ENCODE assay signal across 9 cellular contexts in the genomic region with DNA sequence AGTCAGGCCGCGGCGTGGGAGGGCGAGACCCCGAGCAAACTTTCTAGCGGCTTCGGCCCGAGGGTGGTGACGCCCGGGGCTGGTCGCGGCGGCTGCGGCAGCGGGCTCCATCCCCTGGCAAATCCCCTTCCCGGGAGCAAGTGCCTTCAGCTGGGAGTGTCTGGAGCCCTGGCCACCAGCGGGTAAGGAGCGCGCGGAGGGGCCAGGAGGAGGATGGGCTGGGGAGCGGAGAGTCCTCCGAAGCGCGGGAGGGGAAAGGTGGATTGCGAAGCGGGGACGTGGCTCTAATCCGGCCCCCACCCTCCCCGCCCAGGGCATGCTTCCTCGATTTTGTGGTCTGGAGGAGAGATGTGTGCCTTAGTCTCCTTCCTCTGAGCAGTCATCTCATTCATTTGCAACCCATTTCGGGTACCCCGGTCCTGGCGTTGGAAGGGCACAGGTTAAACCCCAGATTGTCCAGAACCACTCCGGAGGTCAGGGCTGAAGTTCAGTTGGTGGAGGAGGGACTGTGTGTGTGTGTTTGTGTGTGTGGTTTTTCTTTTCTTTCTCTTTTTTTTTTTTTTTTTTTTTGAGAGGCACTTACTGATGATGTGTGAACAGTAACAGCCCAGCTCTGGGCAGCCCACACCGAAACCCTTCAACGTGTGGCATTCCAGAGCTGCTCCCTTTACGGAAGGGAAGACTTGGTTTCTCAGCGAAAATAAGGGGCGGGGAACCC. TPM values are rescaled to one million over a fixed set of nuclear protein-coding genes. Genes with fewer than 3 reads are reported as not detected.
A peak's percentile ranks its signal among the peaks of the same experiment; 100 is the strongest.
DNase-seq lines count a peak whose midpoint lies in the region; ATAC-seq and TF ChIP-seq lines count a peak whose summit lies in the region.
"Had no signal": no experiment of that assay in that cellular context is flagged by ENCODE, and none has a peak within 500 bp of the region (broad histone marks: within the 10 kb centered on the region; RNA-seq: fewer than 3 reads in every experiment).

No MANE protein-coding gene starts in this region.

- H3K4me3 ChIP-seq in HAP-1 (peak overlapping the region; percentile 56), LNCaP clone FGC (ENCODE audit: low read depth, low read length) (peak overlapping the region; percentile 66), cardiac muscle cell (peak overlapping the region; percentile 69)

- peak; percentile 41 for ATAC-seq in omental fat pad (ENCODE audit: low FRiP score)
- ATAC-seq in GM21737 (IDR thresholded peaks at IDR 0.05; ENCODE audit: unreplicated experiment): no peak

- H3K36me3 ChIP-seq in HAP-1 (replicated peaks) (no peaks in the 10 kb centered on the region), cardiac muscle cell (no peaks in the 10 kb centered on the region)

- DNase-seq in NCI-H2227 (lab: John Stamatoyannopoulos, UW; ENCODE audit: unreplicated experiment) (peak; percentile 5), NCI-H2227 treated with DMSO at 0.1 percent for 48 hours (lab: John Stamatoyannopoulos, UW) (no peak), HAP-1 (ENCODE audit: low spot score in 2 of 2) (peak; percentile 45 to 76), LNCaP clone FGC (ENCODE audit: low read depth) (no peak), cardiac muscle cell (ENCODE audit: low read depth in 1 of 2, low spot score in 1 of 2) (peak; percentile 52 to 65), omental fat pad (ENCODE audit: low spot score) (no peak)
- no peak for DNase-seq in activated naive CD8-positive, alpha-beta T cell treated with anti-CD3 and anti-CD28 coated beads for 36 hours
- DNase-seq: DND-41 had no signal

- peaks cover 8% of the 10 kb centered on the region for H3K4me1 Mint-ChIP-seq in activated naive CD8-positive, alpha-beta T cell treated with anti-CD3 and anti-CD28 coated beads for 36 hours

- H3K27ac ChIP-seq in cardiac muscle cell: no peak overlapping the region

- H3K4me1 ChIP-seq in HAP-1 (peaks cover 30% of the 10 kb centered on the region), cardiac muscle cell (ENCODE audit: low read depth) (no peaks in the 10 kb centered on the region)

- H3K27me3 Mint-ChIP-seq in activated naive CD8-positive, alpha-beta T cell treated with anti-CD3 and anti-CD28 coated beads for 36 hours: peaks cover 75% of the 10 kb centered on the region

- H3K27me3 ChIP-seq in HAP-1 (ENCODE audit: low read depth) (no peaks in the 10 kb centered on the region), cardiac muscle cell (peaks cover 90% of the 10 kb centered on the region)

- H3K36me3 Mint-ChIP-seq in activated naive CD8-positive, alpha-beta T cell treated with anti-CD3 and anti-CD28 coated beads for 36 hours: no peaks in the 10 kb centered on the region

- H3K9me3 Mint-ChIP-seq in activated naive CD8-positive, alpha-beta T cell treated with anti-CD3 and anti-CD28 coated beads for 36 hours: no peaks in the 10 kb centered on the region

- H3K9me3 ChIP-seq in HAP-1: no peaks in the 10 kb centered on the region
- H3K9me3 ChIP-seq in cardiac muscle cell (ENCODE audit: low read depth): no peaks in the 10 kb centered on the region

- TF ChIP-seq CTCF in LNCaP clone FGC (IDR thresholded peaks at IDR 0.05; ENCODE audit: control insufficient read depth, extremely low read depth, insufficient read depth): no peak
- TF ChIP-seq CTCF in cardiac muscle cell (IDR thresholded peaks at IDR 0.05; ENCODE audit: low read depth, low read length): no peak
- no peak for TF ChIP-seq CTCF in omental fat pad (IDR thresholded peaks at IDR 0.05)

- H3K27ac Mint-ChIP-seq in activated naive CD8-positive, alpha-beta T cell treated with anti-CD3 and anti-CD28 coated beads for 36 hours: no peak overlapping the region

- in situ Hi-C loops in HAP-1 (cut with MboI; ENCODE audit: low sequenced_read_pairs): no loop called here

- H3K4me3 Mint-ChIP-seq in activated naive CD8-positive, alpha-beta T cell treated with anti-CD3 and anti-CD28 coated beads for 36 hours: peak overlapping the region; percentile 82

RNA-seq across cellular contexts. Expression of a gene that starts 0.5 kb away (rescaled TPM):
- under 1 TPM; 0.46 to 0.56 TPM for total RNA-seq in activated naive CD8-positive, alpha-beta T cell treated with anti-CD3 and anti-CD28 coated beads for 36 hours
- total RNA-seq in cardiac muscle cell: 1.9 and 3.3 TPM in 2 replicates
- polyA plus RNA-seq in cardiac muscle cell: 0.89 TPM in 1 of 2 replicates, not detected in the other
- total RNA-seq in omental fat pad: 100 to 1,000 TPM in 2 of 4 donors, 10 to 100 TPM in 2; 20.2 to 473 (median 149) TPM

Comparison
In these comparisons a context has a peak if more than half of its experiments do, and no peak if none do; other contexts are left out.
1. DNase-seq: peak in NCI-H2227 (single experiment), HAP-1 (2 of 2) and cardiac muscle cell (2 of 2); none in NCI-H2227 treated with DMSO at 0.1 percent for 48 hours (single experiment), LNCaP clone FGC (single experiment), activated naive CD8-positive, alpha-beta T cell treated with anti-CD3 and anti-CD28 coated beads for 36 hours (single experiment) and omental fat pad (single experiment).
2. Peak in every context shown above with its lines, with median percentiles within 50 percentile points of each other: H3K4me3 ChIP-seq.